Comparison of ENCODE assay signal across 8 cellular contexts in genomic region chr3:114155370-114155821, GRCh38.
DNase-seq lines count a peak whose midpoint lies in the region; ATAC-seq lines count a peak whose summit lies in the region.

No MANE protein-coding gene starts in this region.

- DNase-seq in NCI-H748 (lab: John Stamatoyannopoulos, UW; ENCODE audit: unreplicated experiment) (peak; percentile 20), NCI-H748 treated with DMSO at 0.1 percent for 48 hours (lab: John Stamatoyannopoulos, UW) (no peak), NAMALWA (ENCODE audit: low spot score) (peak; percentile 68), left kidney (ENCODE audit: low read depth, low spot score) (peak; percentile 32), islet precursor cell (no peak), NCI-H524 treated with DMSO at 0.1 percent for 48 hours (lab: John Stamatoyannopoulos, UW) (no peak)
- DNase-seq in activated T-helper 9 cell treated with anti-CD3 and anti-CD28 coated beads, Interleukin-2, amount 50 U/mL, for 16 hours (ENCODE audit: low read depth) = peak; percentile 9

- no peak for ATAC-seq in GM18867 (IDR thresholded peaks at IDR 0.05; ENCODE audit: unreplicated experiment)

Comparison
In these comparisons a context has a peak if more than half of its experiments do, and no peak if none do; other contexts are left out.
1. DNase-seq: peak in NCI-H748 (single experiment), NAMALWA (single experiment), activated T-helper 9 cell treated with anti-CD3 and anti-CD28 coated beads, Interleukin-2, amount 50 U/mL, for 16 hours (single experiment) and left kidney (single experiment); none in NCI-H748 treated with DMSO at 0.1 percent for 48 hours (single experiment), islet precursor cell (single experiment) and NCI-H524 treated with DMSO at 0.1 percent for 48 hours (single experiment).